ENCODE assay signal across 8 cellular contexts in genomic region chr6:33454009-33454946, GRCh38.
DNase-seq lines count a peak whose midpoint lies in the region; ATAC-seq and TF ChIP-seq lines count a peak whose summit lies in the region.

Gene ZBTB9, plus strand, starts transcription at chr6:33454576. Its CDS starts 525 bp downstream, at chr6:33455101.

- peak; percentile 91 for TF ChIP-seq POLR2A in erythroblast (IDR thresholded peaks at IDR 0.05; ENCODE audit: low read length)

- no peak; the same call in 1 of the 2 replicates for TF ChIP-seq EP300 in Ishikawa (IDR thresholded peaks at IDR 0.05; ENCODE audit: borderline replicate concordance)

- ATAC-seq in GM21619 (IDR thresholded peaks at IDR 0.05; ENCODE audit: unreplicated experiment): peak; percentile 99

- no peaks in the 10 kb centered on the region for H3K9me3 ChIP-seq in mucosa of rectum (ENCODE audit: control insufficient read depth in 2 of 2, low read length in 2 of 2)

- DNase-seq in DMS153 treated with DMSO at 0.1 percent for 48 hours (lab: John Stamatoyannopoulos, UW; ENCODE audit: unreplicated experiment) (peak; percentile 81), OCI-M2 (lab: John Stamatoyannopoulos, UW; ENCODE audit: unreplicated experiment) (peak; percentile 85), activated T-cell treated with anti-CD3 and anti-CD28 coated beads for 48 hours (ENCODE audit: low read depth) (peak; percentile 91), erythroblast (lab: John Stamatoyannopoulos, UW) (peak; percentile 97)
- DNase-seq in stimulated activated CD8-positive, alpha-beta memory T cell treated with anti-CD3 and anti-CD28 coated beads, Interleukin-4, amount 100 ng/mL, for 4 hours (ENCODE audit: low read depth in 2 of 2, low spot score in 1 of 2): peak; percentile 81 to 89

- peak within 1 kb of the TSS; percentile 92 to 94 for H3K9ac ChIP-seq in mucosa of rectum (ENCODE audit: low read depth in 1 of 2, low read length in 2 of 2)

- TF ChIP-seq RAD21 in Ishikawa (IDR thresholded peaks at IDR 0.05; ENCODE audit: low read depth): no peak

- H3K27ac ChIP-seq in mucosa of rectum (ENCODE audit: low read depth in 2 of 2, low read length in 2 of 2): peak within 1 kb of the TSS; percentile 71 to 77

- H3K4me3 ChIP-seq in mucosa of rectum (ENCODE audit: low read length in 2 of 2): peak within 1 kb of the TSS; percentile 92 to 93

- H3K4me1 ChIP-seq in mucosa of rectum (ENCODE audit: control insufficient read depth in 2 of 2, insufficient read depth in 2 of 2, low read length in 2 of 2): peaks cover 5 to 11% of the 10 kb centered on the region in 2 donors

- H3K27me3 ChIP-seq in mucosa of rectum (ENCODE audit: control insufficient read depth in 2 of 2, insufficient read depth in 2 of 2, low read length in 2 of 2): no peaks in the 10 kb centered on the region

- no peaks in the 10 kb centered on the region for H3K36me3 ChIP-seq in mucosa of rectum (ENCODE audit: control insufficient read depth in 2 of 2, insufficient read depth in 2 of 2, low read length in 2 of 2)

TF ChIP-seq in Ishikawa, 13 proteins besides CTCF, POLR2A, EP300 and RAD21:
- TF ChIP-seq USF1 (IDR thresholded peaks at IDR 0.05): no peak; the same call in 1 of the 2 replicates
- TF ChIP-seq TAF1 (IDR thresholded peaks at IDR 0.05; ENCODE audit: low read depth): peak; percentile 86
- 0 out of 2 replicates have a peak, but pooled peaks have one; percentile 24 for TF ChIP-seq ZBTB7A (IDR thresholded peaks at IDR 0.05; ENCODE audit: low read depth)
- TF ChIP-seq TCF12 (IDR thresholded peaks at IDR 0.05; ENCODE audit: low read depth): peak; percentile 66; the same call in 1 of the 2 replicates
- TF ChIP-seq YY1 (IDR thresholded peaks at IDR 0.05; ENCODE audit: low read depth): peak; percentile 70; the same call in 1 of the 2 replicates
- peak; percentile 57 for TF ChIP-seq CREB1 (IDR thresholded peaks at IDR 0.05; ENCODE audit: low read depth)
- peak; percentile 51; the same call in 1 of the 2 replicates for TF ChIP-seq NFIC (IDR thresholded peaks at IDR 0.05)
- peak; percentile 98 for TF ChIP-seq MAX (IDR thresholded peaks at IDR 0.05)
- no peak for TF ChIP-seq FOXM1 (IDR thresholded peaks at IDR 0.05; ENCODE audit: borderline replicate concordance, low read depth)
- no peak for TF ChIP-seq CEBPB (IDR thresholded peaks at IDR 0.05)
- peak; percentile 75 for TF ChIP-seq EGR1 (IDR thresholded peaks at IDR 0.05)
- no peak for TF ChIP-seq REST (IDR thresholded peaks at IDR 0.05; ENCODE audit: low read depth)
- TF ChIP-seq TEAD4 (IDR thresholded peaks at IDR 0.05): peak; percentile 23; the same call in 1 of the 2 replicates

Comparison
In these comparisons a context has a peak if more than half of its experiments do, and no peak if none do; other contexts are left out.
1. Peak in every context shown above with its lines: DNase-seq, ATAC-seq, H3K4me3 ChIP-seq and H3K27ac ChIP-seq.